In the genomic region with DNA sequence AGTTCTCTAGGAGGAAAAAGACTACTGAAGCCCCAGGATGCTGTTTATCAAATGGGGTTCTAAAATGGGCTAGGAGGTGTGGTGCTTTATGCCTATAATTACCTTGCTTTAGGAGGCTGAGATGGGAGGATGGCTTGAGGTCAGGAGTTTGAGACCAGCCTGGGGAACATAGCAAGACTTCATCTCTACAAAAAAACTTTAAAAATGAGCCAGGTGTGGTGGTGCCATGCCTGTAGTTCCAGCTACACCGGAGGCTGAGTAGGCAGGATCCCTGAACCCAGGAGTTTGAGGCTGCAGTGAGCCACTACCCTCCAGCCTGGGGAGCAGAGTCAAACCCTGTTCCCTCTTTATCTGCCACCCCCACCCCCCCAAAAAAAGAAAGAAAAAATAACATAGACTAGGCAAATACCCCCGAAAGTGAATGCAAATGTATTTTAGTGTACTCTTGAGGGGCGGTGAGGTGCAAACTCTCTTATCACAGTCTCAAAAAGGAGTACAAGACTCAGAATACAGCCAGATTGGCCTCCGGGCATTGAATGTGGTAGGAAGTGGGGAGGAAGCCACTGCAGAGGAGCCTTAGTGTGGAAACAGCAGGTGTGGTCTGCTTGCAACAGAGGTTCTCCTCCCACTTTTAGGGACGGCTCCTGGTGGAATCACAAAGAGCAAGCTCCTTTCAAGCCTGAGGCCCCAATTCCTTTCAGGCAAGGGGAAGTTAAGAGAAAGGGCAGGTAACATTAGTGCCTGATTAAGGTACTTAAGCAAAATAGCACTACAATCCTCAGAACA, we compare ENCODE assay signal across 1 cellular context.
TF ChIP-seq lines count a peak whose summit lies in the region.

No MANE protein-coding gene starts in this region.

TF ChIP-seq in A549, 52 proteins besides CTCF, POLR2A, EP300 and RAD21 (continued from another document):
- TF ChIP-seq, protein P1, sequence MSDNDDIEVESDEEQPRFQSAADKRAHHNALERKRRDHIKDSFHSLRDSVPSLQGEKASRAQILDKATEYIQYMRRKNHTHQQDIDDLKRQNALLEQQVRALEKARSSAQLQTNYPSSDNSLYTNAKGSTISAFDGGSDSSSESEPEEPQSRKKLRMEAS (IDR thresholded peaks at IDR 0.05), result no peak
- TF ChIP-seq HOXB5 (CRISPR knock-in tag; IDR thresholded peaks at IDR 0.05), result no peak
- TF ChIP-seq GATA3 (IDR thresholded peaks at IDR 0.05; ENCODE audit: borderline replicate concordance), result no peak
- no peak for TF ChIP-seq CEBPB (IDR thresholded peaks at IDR 0.05)
- no peak for TF ChIP-seq FOSB (CRISPR knock-in tag; IDR thresholded peaks at IDR 0.05)
- no peak for TF ChIP-seq TP53 (CRISPR knock-in tag; IDR thresholded peaks at IDR 0.05)
- TF ChIP-seq, protein P2, sequence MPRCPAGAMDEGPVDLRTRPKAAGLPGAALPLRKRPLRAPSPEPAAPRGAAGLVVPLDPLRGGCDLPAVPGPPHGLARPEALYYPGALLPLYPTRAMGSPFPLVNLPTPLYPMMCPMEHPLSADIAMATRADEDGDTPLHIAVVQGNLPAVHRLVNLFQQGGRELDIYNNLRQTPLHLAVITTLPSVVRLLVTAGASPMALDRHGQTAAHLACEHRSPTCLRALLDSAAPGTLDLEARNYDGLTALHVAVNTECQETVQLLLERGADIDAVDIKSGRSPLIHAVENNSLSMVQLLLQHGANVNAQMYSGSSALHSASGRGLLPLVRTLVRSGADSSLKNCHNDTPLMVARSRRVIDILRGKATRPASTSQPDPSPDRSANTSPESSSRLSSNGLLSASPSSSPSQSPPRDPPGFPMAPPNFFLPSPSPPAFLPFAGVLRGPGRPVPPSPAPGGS (IDR thresholded peaks at IDR 0.05), result no peak
- TF ChIP-seq EHMT2 (IDR thresholded peaks at IDR 0.05; ENCODE audit: low read depth), result no peak
